34 cellular contexts compared by ENCODE assay signal in the genomic region with DNA sequence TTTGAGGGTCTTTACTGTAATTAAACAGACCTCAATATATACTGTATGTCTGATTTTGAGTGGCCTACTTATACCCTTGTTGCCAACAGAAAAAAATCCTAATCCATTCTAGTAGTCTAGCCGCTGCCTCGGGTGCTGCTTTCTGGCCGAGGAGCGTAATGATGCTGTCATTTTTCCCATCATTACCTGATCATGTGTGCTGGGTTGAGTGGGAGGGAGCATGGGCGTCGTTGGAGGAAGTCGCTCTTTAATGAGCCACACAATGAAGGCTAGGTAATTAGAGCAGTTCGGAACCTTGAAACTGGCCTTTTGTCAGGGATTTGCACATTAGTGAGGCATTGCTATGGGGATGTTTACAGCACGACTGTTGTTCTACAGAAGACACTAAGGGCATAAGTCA.
"Had no signal": no experiment of that assay in that cellular context is flagged by ENCODE, and none has a peak within 500 bp of the region (broad histone marks: within the 10 kb centered on the region; RNA-seq: fewer than 3 reads in every experiment).

No MANE protein-coding gene starts in this region.

- H3K4me1 ChIP-seq: breast epithelium, heart right ventricle, left lung, lower lobe of right lung, right lobe of liver had no signal

- DNase-seq: activated CD4-positive, alpha-beta memory T cell treated with anti-CD3 and anti-CD28 coated beads for 36 hours; activated CD4-positive, alpha-beta T cell treated with anti-CD3 and anti-CD28 coated beads for 48 hours; activated CD8-positive, alpha-beta memory T cell treated with anti-CD3 and anti-CD28 coated beads, Interleukin-2, amount 50 U/mL, for 4 hours; activated gamma-delta T cell; activated naive CD8-positive, alpha-beta T cell treated with anti-CD3 and anti-CD28 coated beads, Interleukin-2, amount 50 U/mL, for 24 hours; activated T-cell treated with anti-CD3 and anti-CD28 coated beads, Interleukin-2, amount 50 U/mL, for 24 hours; amygdala; endodermal cell; foreskin fibroblast; heart right ventricle; kidney glomerular epithelial cell; left lung; lower lobe of right lung; mesenchymal stem cell; naive thymus-derived CD8-positive, alpha-beta T cell; posterior cingulate gyrus; right lobe of liver; stimulated activated CD4-positive, alpha-beta T cell treated with anti-CD3 and anti-CD28 coated beads, Interleukin-12 subunit alpha, Interleukin-12 subunit beta, amount 100 ng/mL, for 4 hours; stimulated activated CD4-positive, alpha-beta T cell treated with anti-CD3 and anti-CD28 coated beads, Interleukin-4, amount 100 ng/mL, for 1 hour; stimulated activated naive CD8-positive, alpha-beta T cell treated with anti-CD3 and anti-CD28 coated beads, Interleukin-15, Interleukin-2, amounts not matched to agents 100 U/mL and 50 U/mL, for 24 hours; T-helper 9 cell; trophoblast cell had no signal

- H3K27ac Mint-ChIP-seq: activated CD4-positive, alpha-beta memory T cell treated with anti-CD3 and anti-CD28 coated beads for 36 hours; activated naive CD4-positive, alpha-beta T cell treated with anti-CD3 and anti-CD28 coated beads, Interleukin-2, amount 50 U/mL, for 24 hours; activated naive CD8-positive, alpha-beta T cell treated with anti-CD3 and anti-CD28 coated beads, Interleukin-2, amount 50 U/mL, for 24 hours; activated T-cell treated with anti-CD3 and anti-CD28 coated beads, Interleukin-2, amount 50 U/mL, for 24 hours; dendritic cell treated with granulocyte-macrophage colony-stimulating factor and Interleukin-4, amounts not matched to agents 40 ng/mL and 50 ng/mL, for 4 days; endodermal cell; naive thymus-derived CD8-positive, alpha-beta T cell; T-helper 1 cell treated with Interleukin-12 subunit alpha and Interleukin-12 subunit beta and Interleukin-4 antibody, amounts not matched to agents 30 μg/mL and 1 μg/mL, for 36 hours had no signal

- H3K36me3 ChIP-seq: breast epithelium had no signal

- H3K4me1 Mint-ChIP-seq: activated naive CD4-positive, alpha-beta T cell treated with anti-CD3 and anti-CD28 coated beads, Interleukin-2, amount 50 U/mL, for 24 hours; activated naive CD8-positive, alpha-beta T cell treated with anti-CD3 and anti-CD28 coated beads, Interleukin-2, amount 50 U/mL, for 24 hours; central memory CD8-positive, alpha-beta T cell; endodermal cell; naive thymus-derived CD8-positive, alpha-beta T cell had no signal

- H3K9me3 ChIP-seq: breast epithelium, heart right ventricle, left lung, lower lobe of right lung, right lobe of liver, thoracic aorta had no signal

- ATAC-seq: activated CD4-positive, CD25-positive, alpha-beta regulatory T cell treated with anti-CD3 and anti-CD28 coated beads, Interleukin-2, amount 50 U/mL, for 24 hours; activated naive CD8-positive, alpha-beta T cell treated with anti-CD3 and anti-CD28 coated beads, Interleukin-2, amount 50 U/mL, for 24 hours; esophagus mucosa; heart right ventricle; left lung; lower lobe of right lung; naive thymus-derived CD8-positive, alpha-beta T cell; right lobe of liver; stimulated activated naive CD8-positive, alpha-beta T cell treated with anti-CD3 and anti-CD28 coated beads, Interleukin-15, Interleukin-2, amounts not matched to agents 100 U/mL and 50 U/mL, for 24 hours had no signal

- FAIRE-seq: TTC549, urothelium cell line had no signal

- H3K27me3 ChIP-seq: breast epithelium, heart right ventricle, left lung, right lobe of liver had no signal

- H3K4me3 ChIP-seq: breast epithelium, heart right ventricle, left lung, lower lobe of right lung, right lobe of liver, skin epidermis, thoracic aorta had no signal

- H3K27ac ChIP-seq: breast epithelium, heart right ventricle, left lung, lower lobe of right lung, right lobe of liver, skin epidermis, thoracic aorta, VCaP had no signal

- H3K4me3 Mint-ChIP-seq: activated CD4-positive, alpha-beta memory T cell treated with anti-CD3 and anti-CD28 coated beads for 36 hours; activated naive CD4-positive, alpha-beta T cell treated with anti-CD3 and anti-CD28 coated beads, Interleukin-2, amount 50 U/mL, for 24 hours; activated naive CD8-positive, alpha-beta T cell treated with anti-CD3 and anti-CD28 coated beads, Interleukin-2, amount 50 U/mL, for 24 hours; activated T-cell treated with anti-CD3 and anti-CD28 coated beads, Interleukin-2, amount 50 U/mL, for 24 hours; central memory CD8-positive, alpha-beta T cell; dendritic cell treated with granulocyte-macrophage colony-stimulating factor and Interleukin-4, amounts not matched to agents 40 ng/mL and 50 ng/mL, for 4 days; endodermal cell; naive thymus-derived CD8-positive, alpha-beta T cell; T-helper 1 cell treated with Interleukin-12 subunit alpha and Interleukin-12 subunit beta and Interleukin-4 antibody, amounts not matched to agents 30 μg/mL and 1 μg/mL, for 36 hours had no signal

- H3K27me3 Mint-ChIP-seq: activated CD4-positive, alpha-beta memory T cell treated with anti-CD3 and anti-CD28 coated beads for 36 hours; activated naive CD4-positive, alpha-beta T cell treated with anti-CD3 and anti-CD28 coated beads, Interleukin-2, amount 50 U/mL, for 24 hours; activated naive CD8-positive, alpha-beta T cell treated with anti-CD3 and anti-CD28 coated beads, Interleukin-2, amount 50 U/mL, for 24 hours; activated T-cell treated with anti-CD3 and anti-CD28 coated beads, Interleukin-2, amount 50 U/mL, for 24 hours; central memory CD8-positive, alpha-beta T cell; dendritic cell treated with granulocyte-macrophage colony-stimulating factor and Interleukin-4, amounts not matched to agents 40 ng/mL and 50 ng/mL, for 4 days; naive thymus-derived CD8-positive, alpha-beta T cell had no signal

- H3K9me3 Mint-ChIP-seq: activated CD4-positive, alpha-beta memory T cell treated with anti-CD3 and anti-CD28 coated beads for 36 hours; activated naive CD4-positive, alpha-beta T cell treated with anti-CD3 and anti-CD28 coated beads, Interleukin-2, amount 50 U/mL, for 24 hours; activated naive CD8-positive, alpha-beta T cell treated with anti-CD3 and anti-CD28 coated beads, Interleukin-2, amount 50 U/mL, for 24 hours; activated T-cell treated with anti-CD3 and anti-CD28 coated beads, Interleukin-2, amount 50 U/mL, for 24 hours; central memory CD8-positive, alpha-beta T cell; dendritic cell treated with granulocyte-macrophage colony-stimulating factor and Interleukin-4, amounts not matched to agents 40 ng/mL and 50 ng/mL, for 4 days; endodermal cell; naive thymus-derived CD8-positive, alpha-beta T cell; T-helper 1 cell treated with Interleukin-12 subunit alpha and Interleukin-12 subunit beta and Interleukin-4 antibody, amounts not matched to agents 30 μg/mL and 1 μg/mL, for 36 hours had no signal
